ENCODE assay signal across 8 cellular contexts in genomic region chr14:35825968-35826217, GRCh38. TPM values are rescaled to one million over a fixed set of nuclear protein-coding genes. Genes with fewer than 3 reads are reported as not detected.
DNase-seq lines count a peak whose midpoint lies in the region; ATAC-seq and TF ChIP-seq lines count a peak whose summit lies in the region.

No MANE protein-coding gene starts in this region.

- H3K4me3 ChIP-seq in HEK293 (ENCODE audit: low read depth, low read length) (peak overlapping the region; percentile 45), right cardiac atrium (ENCODE audit: low read length) (peak overlapping the region; percentile 41), spleen (peak overlapping the region; percentile 81 to 98 (median 88))

- no peaks in the 10 kb centered on the region for H3K27me3 ChIP-seq in right cardiac atrium (ENCODE audit: control insufficient read depth, insufficient read depth)
- H3K27me3 ChIP-seq in spleen (replicated peaks in 1 of 7): no peaks in the 10 kb centered on the region

- DNase-seq in activated CD4-positive, alpha-beta memory T cell treated with anti-CD3 and anti-CD28 coated beads for 36 hours: no peak
- DNase-seq in right cardiac atrium (no peak), spleen (no peak), NCI-H2081 treated with DMSO at 0.1 percent for 48 hours (lab: John Stamatoyannopoulos, UW) (no peak), NCI-H1105 (lab: John Stamatoyannopoulos, UW) (no peak)

- CTCF ChIA-PET in HEK293 (lab: Yijun Ruan, JAX): interaction anchor here (0.7 to 1.2 kb wide), 4 partner anchors 10 to 1105 kb away, joined by 3 to 5 read pairs (median 4); no protein-coding TSS in a partner anchor
- CTCF ChIA-PET in activated CD4-positive, alpha-beta memory T cell treated with anti-CD3 and anti-CD28 coated beads for 36 hours (lab: Charles Lee): interaction anchor here (0.8 to 3.3 kb wide), 3 partner anchors 9 to 16 kb away, joined by 3 to 22 read pairs (median 9); partner anchors contain the start of gene RALGAPA1

- peaks cover 23% of the 10 kb centered on the region for H3K4me1 Mint-ChIP-seq in activated CD4-positive, alpha-beta memory T cell treated with anti-CD3 and anti-CD28 coated beads for 36 hours (ENCODE audit: low read depth)

- no peak overlapping the region for H3K27ac ChIP-seq in HEK293 (ENCODE audit: extremely low read depth, low read depth, low read length)
- H3K27ac ChIP-seq in right cardiac atrium (ENCODE audit: low read length): no peak overlapping the region
- peak overlapping the region; percentile 88 to 98 (median 96) for H3K27ac ChIP-seq in spleen

- H3K4me1 ChIP-seq in HEK293 (ENCODE audit: control insufficient read depth, insufficient read depth, low read length) (peaks cover 2% of the 10 kb centered on the region; the same call in 1 of the 2 replicates), right cardiac atrium (ENCODE audit: control insufficient read depth, insufficient read depth, low read length) (no peaks in the 10 kb centered on the region), spleen (peaks cover 0 to 27% (median 17%) of the 10 kb centered on the region in 6 donors)

- intact Hi-C loops in activated CD4-positive, alpha-beta memory T cell treated with anti-CD3 and anti-CD28 coated beads for 36 hours (cut with micrococcal nuclease): loop anchor here (1.0 to 5.0 kb wide), 8 partner anchors 12 to 843 kb away; partner anchors contain the start of genes FAM177A1, INSM2, MBIP and RALGAPA1
- intact Hi-C loops in right cardiac atrium (cut with DNase I) (no loop called here), spleen (cut with DNase I; ENCODE audit: low total_unique reads) (no loop called here)

- H3K36me3 ChIP-seq in HEK293 (ENCODE audit: control insufficient read depth in 2 of 2, insufficient read depth in 1 of 2, low read length in 2 of 2): no peaks in the 10 kb centered on the region; a peak in 1 of 3 replicates
- no peaks in the 10 kb centered on the region for H3K36me3 ChIP-seq in spleen

- no peak for TF ChIP-seq CTCF in HEK293 (tag by site-specific recombination; IDR thresholded peaks at IDR 0.05)
- no peak for TF ChIP-seq CTCF in spleen (IDR thresholded peaks at IDR 0.05 in 8 of 11, conservative IDR thresholded peaks at IDR 0.05 in 3 of 11)

- peak overlapping the region; percentile 78 for H3K4me3 Mint-ChIP-seq in activated CD4-positive, alpha-beta memory T cell treated with anti-CD3 and anti-CD28 coated beads for 36 hours

- WGBS in right cardiac atrium: under 1% methylated on average over 6 of the region's 6 CpGs
- 0 to 2% (median 0%) methylated on average over 6 of the region's 6 CpGs for WGBS in spleen, 5 donors

- H3K9me3 ChIP-seq in HEK293 (ENCODE audit: control insufficient read depth, insufficient read depth, low read depth, low read length) (no peaks in the 10 kb centered on the region), right cardiac atrium (ENCODE audit: control insufficient read depth, low read length) (no peaks in the 10 kb centered on the region), spleen (no peaks in the 10 kb centered on the region)

- H3K36me3 Mint-ChIP-seq in activated CD4-positive, alpha-beta memory T cell treated with anti-CD3 and anti-CD28 coated beads for 36 hours: no peaks in the 10 kb centered on the region

- H3K9me3 Mint-ChIP-seq in activated CD4-positive, alpha-beta memory T cell treated with anti-CD3 and anti-CD28 coated beads for 36 hours: no peaks in the 10 kb centered on the region

- no peaks in the 10 kb centered on the region for H3K27me3 Mint-ChIP-seq in activated CD4-positive, alpha-beta memory T cell treated with anti-CD3 and anti-CD28 coated beads for 36 hours

- ATAC-seq in right cardiac atrium: no peak
- ATAC-seq in GM18498 (IDR thresholded peaks at IDR 0.05; ENCODE audit: unreplicated experiment): no peak
- no peak for ATAC-seq in GM18870 (IDR thresholded peaks at IDR 0.05; ENCODE audit: unreplicated experiment)

- H3K27ac Mint-ChIP-seq in activated CD4-positive, alpha-beta memory T cell treated with anti-CD3 and anti-CD28 coated beads for 36 hours: peak overlapping the region; percentile 93

- no peak for TF ChIP-seq POLR2A in spleen (IDR thresholded peaks at IDR 0.05)

- POLR2A ChIA-PET in HEK293 (lab: Yijun Ruan, JAX): interaction anchor here (0.6 to 2.0 kb wide), 26 partner anchors 8 to 843 kb away, joined by 3 to 25 read pairs (median 4); partner anchors contain the start of genes FAM177A1, NFKBIA, PPP2R3C and PSMA6
- POLR2A ChIA-PET in activated CD4-positive, alpha-beta memory T cell treated with anti-CD3 and anti-CD28 coated beads for 36 hours (lab: Charles Lee): interaction anchor here (0.9 to 1.7 kb wide), 6 partner anchors 9 to 704 kb away, joined by 3 to 6 read pairs (median 4); partner anchors contain the start of genes INSM2, PPP2R3C and RALGAPA1

TF ChIP-seq in HEK293, 187 proteins besides CTCF, POLR2A, EP300 and RAD21:
- TF ChIP-seq ZBTB17 (tag by site-specific recombination; IDR thresholded peaks at IDR 0.05) (peak; percentile 99; the same call in 1 of the 2 replicates), ZNF214 (tag by site-specific recombination; IDR thresholded peaks at IDR 0.05; ENCODE audit: borderline replicate concordance) (no peak), ZNF623 (tag by site-specific recombination; IDR thresholded peaks at IDR 0.05) (no peak), ZNF660 (tag by site-specific recombination; IDR thresholded peaks at IDR 0.05) (0 out of 2 replicates have a peak, but pooled peaks have one; percentile 14), ZNF366 (tag by site-specific recombination; conservative IDR thresholded peaks at IDR 0.05) (peak; percentile 43; the same call in 1 of the 2 replicates), ZNF664 (tag by site-specific recombination; IDR thresholded peaks at IDR 0.05) (peak; percentile 95)

RNA-seq across cellular contexts. Expression of gene BRMS1L, which starts 0.2 kb away (rescaled TPM):
- 1 to 10 TPM; 5.6 to 6.1 TPM for total RNA-seq in activated CD4-positive, alpha-beta memory T cell treated with anti-CD3 and anti-CD28 coated beads for 36 hours
- total RNA-seq in right cardiac atrium (10 to 100 TPM; 14.2 to 15.8 (median 14.8) TPM), spleen (1 to 10 TPM; 3.8 to 8.0 (median 6.3) TPM)
- polyA plus RNA-seq in right cardiac atrium (9.3 TPM), spleen (1 to 10 TPM; 1.9 to 5.6 (median 2.6) TPM)

RNA-seq across cellular contexts. Expression of gene RALGAPA1, which starts 16.8 kb away (rescaled TPM):
- total RNA-seq in activated CD4-positive, alpha-beta memory T cell treated with anti-CD3 and anti-CD28 coated beads for 36 hours: 10 to 100 TPM; 23.0 to 26.7 TPM
- 10 to 100 TPM; 35.1 to 47.4 (median 41.2) TPM for total RNA-seq in right cardiac atrium
- polyA plus RNA-seq in right cardiac atrium: 11.6 TPM
- total RNA-seq in spleen: 10 to 100 TPM; 42.7 to 76.0 (median 60.0) TPM
- polyA plus RNA-seq in spleen: 10 to 100 TPM in 2 of 3 donors, 1 to 10 TPM in 1; 9.7 to 12.4 (median 11.3) TPM

Comparison
In these comparisons a context has a peak if more than half of its experiments do, and no peak if none do; other contexts are left out.
1. H3K27ac ChIP-seq: peak in spleen (8 of 8); none in HEK293 (single experiment) and right cardiac atrium (single experiment).
2. Peak in every context shown above with its lines, with median percentiles within 50 percentile points of each other: H3K4me3 ChIP-seq.